14 cellular contexts compared by ENCODE assay signal in genomic region chrX:10569946-10570345, GRCh38. TPM values are rescaled to one million over a fixed set of nuclear protein-coding genes. Genes with fewer than 3 reads are reported as not detected.
A peak's percentile ranks its signal among the peaks of the same experiment; 100 is the strongest.
DNase-seq lines count a peak whose midpoint lies in the region; ATAC-seq, FAIRE-seq and TF ChIP-seq lines count a peak whose summit lies in the region.
"Had no signal": no experiment of that assay in that cellular context is flagged by ENCODE, and none has a peak within 500 bp of the region (broad histone marks: within the 10 kb centered on the region; RNA-seq: fewer than 3 reads in every experiment).

No MANE protein-coding gene starts in this region.

- H3K27me3 ChIP-seq in bronchial epithelial cell (ENCODE audit: control insufficient read depth, insufficient read depth, low read length) = no peaks in the 10 kb centered on the region
- H3K27me3 ChIP-seq: esophagus squamous epithelium, SJCRH30 had no signal

- TF ChIP-seq CTCF in bronchial epithelial cell (IDR thresholded peaks at IDR 0.05; ENCODE audit: insufficient read depth, low read length, severe bottlenecking) = no peak

- H3K36me3 ChIP-seq in bronchial epithelial cell (ENCODE audit: control insufficient read depth, insufficient read depth, low read length) = no peaks in the 10 kb centered on the region
- H3K36me3 ChIP-seq: esophagus squamous epithelium had no signal

- peak; percentile 79 for FAIRE-seq in bronchial epithelial cell (lab: Jason Lieb, UNC)

- DNase-seq in Ammon's horn (ENCODE audit: low spot score) (peak; percentile 45), bronchial epithelial cell (ENCODE audit: low read depth) (peak; percentile 84), middle frontal gyrus (ENCODE audit: extremely low spot score, low spot score) (peak; percentile 16), NCI-H1694 treated with DMSO at 0.1 percent for 48 hours (lab: John Stamatoyannopoulos, UW) (no peak)
- DNase-seq in effector CD8-positive, alpha-beta T cell (lab: John Stamatoyannopoulos, UW) = no peak
- DNase-seq: activated naive CD4-positive, alpha-beta T cell treated with anti-CD3 and anti-CD28 coated beads, Interleukin-2, amount 50 U/mL, for 16 hours; DMS79; esophagus squamous epithelium; NCI-H2107; psoas muscle; SJCRH30 had no signal

- ATAC-seq in HG02852 (IDR thresholded peaks at IDR 0.05; ENCODE audit: unreplicated experiment) (peak; percentile 69), GM21737 (IDR thresholded peaks at IDR 0.05; ENCODE audit: unreplicated experiment) (no peak), GM19452 (IDR thresholded peaks at IDR 0.05; ENCODE audit: unreplicated experiment) (no peak)
- ATAC-seq: psoas muscle had no signal

- no peak overlapping the region for H3K4me3 ChIP-seq in bronchial epithelial cell (ENCODE audit: low read depth, low read length)
- H3K4me3 ChIP-seq: esophagus squamous epithelium, psoas muscle, SJCRH30 had no signal

RNA-seq across cellular contexts. Expression of gene MID1, which starts 50.4 kb away (rescaled TPM):
- 3.2 and 3.4 TPM in 2 replicates for total RNA-seq in bronchial epithelial cell

Comparison
In these comparisons a context has a peak if more than half of its experiments do, and no peak if none do; other contexts are left out.
1. DNase-seq: peak in Ammon's horn (single experiment), bronchial epithelial cell (single experiment) and middle frontal gyrus (single experiment); none in effector CD8-positive, alpha-beta T cell (single experiment) and NCI-H1694 treated with DMSO at 0.1 percent for 48 hours (single experiment).